Comparison of ENCODE assay signal across 21 cellular contexts in the genomic region with DNA sequence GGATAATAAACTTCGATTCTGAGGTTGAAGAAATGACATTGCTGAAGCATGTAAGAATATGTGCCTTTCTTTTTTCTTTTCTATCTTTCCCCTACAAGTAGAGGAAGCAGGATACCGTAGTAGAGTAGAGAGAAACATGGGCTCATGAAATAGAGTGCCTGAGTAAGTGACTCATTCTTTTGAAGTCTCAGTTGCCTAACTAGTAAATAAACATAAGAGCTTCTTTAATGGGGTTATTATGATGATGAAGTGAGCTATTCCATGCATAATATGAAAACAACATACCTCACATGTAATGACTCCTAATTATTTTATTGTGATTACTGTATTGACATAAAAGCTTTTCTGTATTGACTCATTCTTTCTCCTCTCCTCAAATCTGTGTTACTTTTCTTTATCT.
DNase-seq lines count a peak whose midpoint lies in the region; ATAC-seq and TF ChIP-seq lines count a peak whose summit lies in the region.
"Had no signal": no experiment of that assay in that cellular context is flagged by ENCODE, and none has a peak within 500 bp of the region (broad histone marks: within the 10 kb centered on the region; RNA-seq: fewer than 3 reads in every experiment).

No MANE protein-coding gene starts in this region.

- TF ChIP-seq CTCF in chondrocyte (IDR thresholded peaks at IDR 0.05) (no peak), heart left ventricle (IDR thresholded peaks at IDR 0.05) (no peak)

- 64 to 68% (median 66%) methylated on average over 2 of the region's 2 CpGs for WGBS in heart left ventricle, 4 donors

- H3K4me1 Mint-ChIP-seq in chondrocyte (ENCODE audit: low read depth) = no peaks in the 10 kb centered on the region
- H3K4me1 Mint-ChIP-seq: CD8-positive, alpha-beta memory T cell; IgD-negative memory B cell had no signal

- H3K27me3 ChIP-seq in heart left ventricle = no peaks in the 10 kb centered on the region
- H3K27me3 ChIP-seq: BLaER1 treated with 17β-estradiol and CSF1 and Interleukin-3, amounts not matched to agents 10 nM and 100 nM had no signal

- H3K9me3 ChIP-seq in heart left ventricle = peaks cover 0 to 5% (median 0%) of the 10 kb centered on the region in 12 donors

- no peaks in the 10 kb centered on the region for H3K36me3 Mint-ChIP-seq in chondrocyte (ENCODE audit: low read depth)
- H3K36me3 Mint-ChIP-seq: CD8-positive, alpha-beta memory T cell; IgD-negative memory B cell had no signal

- intact Hi-C loops in heart left ventricle (cut with DNase I) = no loop called here

- no peaks in the 10 kb centered on the region for H3K4me1 ChIP-seq in heart left ventricle
- H3K4me1 ChIP-seq: BLaER1 treated with 17β-estradiol and CSF1 and Interleukin-3, amounts not matched to agents 10 nM and 100 nM had no signal

- no peak overlapping the region for H3K4me3 Mint-ChIP-seq in chondrocyte (ENCODE audit: unreplicated experiment)
- H3K4me3 Mint-ChIP-seq: CD8-positive, alpha-beta memory T cell; HFFc6; IgD-negative memory B cell had no signal

- no peak overlapping the region for H3K4me3 ChIP-seq in heart left ventricle
- H3K4me3 ChIP-seq: BLaER1 treated with 17β-estradiol and CSF1 and Interleukin-3, amounts not matched to agents 10 nM and 100 nM; SK-N-MC had no signal

- no peak for ATAC-seq in heart left ventricle

- DNase-seq in COLO829 (ENCODE audit: low spot score) (peak; percentile 20), DMS53 (lab: John Stamatoyannopoulos, UW) (peak; percentile 64), LoVo (ENCODE audit: low spot score) (peak; percentile 24), SW480 (ENCODE audit: low spot score) (peak; percentile 53), chondrocyte (ENCODE audit: low spot score) (no peak), heart left ventricle (no peak), NCI-H2029 treated with DMSO at 0.1 percent for 48 hours (lab: John Stamatoyannopoulos, UW) (no peak)
- no peak for DNase-seq in stimulated activated CD4-positive, alpha-beta T cell treated with anti-CD3 and anti-CD28 coated beads, Interleukin-4, amount 100 ng/mL, for 4 hours
- DNase-seq: CD8-positive, alpha-beta memory T cell; GDM1; HFFc6; Karpas-422; MM.1S; NCI-H187 treated with DMSO at 0.1 percent for 48 hours; NCI-H2171 treated with DMSO at 0.1 percent for 48 hours; NCI-H82; OCI-M1; SHP77 had no signal

- H3K27ac Mint-ChIP-seq in chondrocyte (ENCODE audit: unreplicated experiment) = no peak overlapping the region
- H3K27ac Mint-ChIP-seq: CD8-positive, alpha-beta memory T cell; HFFc6; IgD-negative memory B cell had no signal

- no peaks in the 10 kb centered on the region for H3K9me3 Mint-ChIP-seq in chondrocyte (ENCODE audit: low read depth)

- H3K27me3 Mint-ChIP-seq in chondrocyte (ENCODE audit: low read depth) = no peaks in the 10 kb centered on the region
- H3K27me3 Mint-ChIP-seq: CD8-positive, alpha-beta memory T cell; IgD-negative memory B cell had no signal

- H3K36me3 ChIP-seq in heart left ventricle = no peaks in the 10 kb centered on the region
- H3K36me3 ChIP-seq: BLaER1 treated with 17β-estradiol and CSF1 and Interleukin-3, amounts not matched to agents 10 nM and 100 nM had no signal

- TF ChIP-seq POLR2A in heart left ventricle (IDR thresholded peaks at IDR 0.05) = no peak

- no peak overlapping the region for H3K27ac ChIP-seq in heart left ventricle
- H3K27ac ChIP-seq: BLaER1 treated with 17β-estradiol and CSF1 and Interleukin-3, amounts not matched to agents 10 nM and 100 nM; SK-N-MC had no signal

Comparison
In these comparisons a context has a peak if more than half of its experiments do, and no peak if none do; other contexts are left out.
1. DNase-seq: peak in COLO829 (single experiment), DMS53 (single experiment), LoVo (single experiment) and SW480 (single experiment); none in chondrocyte (single experiment), heart left ventricle (0 of 5), NCI-H2029 treated with DMSO at 0.1 percent for 48 hours (single experiment) and stimulated activated CD4-positive, alpha-beta T cell treated with anti-CD3 and anti-CD28 coated beads, Interleukin-4, amount 100 ng/mL, for 4 hours (0 of 2).